20 cellular contexts compared by ENCODE assay signal in genomic region chr7:2169923-2170575, GRCh38.
DNase-seq lines count a peak whose midpoint lies in the region; ATAC-seq, FAIRE-seq and TF ChIP-seq lines count a peak whose summit lies in the region.
"Had no signal": no experiment of that assay in that cellular context is flagged by ENCODE, and none has a peak within 500 bp of the region (broad histone marks: within the 10 kb centered on the region; RNA-seq: fewer than 3 reads in every experiment).

No MANE protein-coding gene starts in this region.

- peak overlapping the region; percentile 12 for H3K27ac Mint-ChIP-seq in Caco-2 (ENCODE audit: unreplicated experiment)
- H3K27ac Mint-ChIP-seq in WTC11: peak overlapping the region; percentile 94
- H3K27ac Mint-ChIP-seq in mesothelial cell of epicardium: peak overlapping the region; percentile 7
- H3K27ac Mint-ChIP-seq: activated T-cell treated with anti-CD3 and anti-CD28 coated beads, Interleukin-2, amount 50 U/mL, for 24 hours; IgD-negative memory B cell had no signal

- CTCF ChIA-PET in Caco-2 (lab: Charles Lee) (no interaction called here), WTC11 (lab: Charles Lee) (interaction anchor here (0.7 kb wide), 1 partner anchor 25 kb away, joined by 4 read pairs; no protein-coding TSS in a partner anchor)

- H3K4me1 ChIP-seq in Caco-2 (peaks cover 16% of the 10 kb centered on the region), kidney (ENCODE audit: control insufficient read depth in 1 of 2, insufficient read depth in 1 of 2, low read depth in 1 of 2, low read length in 2 of 2) (peaks cover 3 to 10% of the 10 kb centered on the region in 2 donors), left lung (peaks cover 7 to 21% of the 10 kb centered on the region in 2 donors)
- H3K4me1 ChIP-seq: HAP-1 had no signal

- no peak for FAIRE-seq in kidney (lab: Jason Lieb, UNC)
- FAIRE-seq: GM12891 had no signal

- no peak overlapping the region for H3K4me3 Mint-ChIP-seq in Caco-2 (ENCODE audit: unreplicated experiment)
- no peak overlapping the region for H3K4me3 Mint-ChIP-seq in WTC11
- no peak overlapping the region for H3K4me3 Mint-ChIP-seq in mesothelial cell of epicardium
- H3K4me3 Mint-ChIP-seq: activated T-cell treated with anti-CD3 and anti-CD28 coated beads, Interleukin-2, amount 50 U/mL, for 24 hours; CD14-positive monocyte; IgD-negative memory B cell had no signal

- H3K9me3 Mint-ChIP-seq in Caco-2 (ENCODE audit: unreplicated experiment) (no peaks in the 10 kb centered on the region), WTC11 (no peaks in the 10 kb centered on the region), mesothelial cell of epicardium (no peaks in the 10 kb centered on the region)
- H3K9me3 Mint-ChIP-seq: activated T-cell treated with anti-CD3 and anti-CD28 coated beads, Interleukin-2, amount 50 U/mL, for 24 hours; IgD-negative memory B cell had no signal

- DNase-seq in Caco-2 (no peak), GM10266 (ENCODE audit: extremely low spot score) (peak; percentile 12), WTC11 (ENCODE audit: low spot score) (no peak), mesothelial cell of epicardium (ENCODE audit: low spot score in 2 of 2, unreplicated experiment in 2 of 2) (no peak), kidney (no peak), left lung (no peak)
- no peak for DNase-seq in stimulated activated CD4-positive, alpha-beta T cell treated with anti-CD3 and anti-CD28 coated beads, Interleukin-4, amount 100 ng/mL, for 4 hours
- DNase-seq: activated CD4-positive, alpha-beta T cell treated with anti-CD3 and anti-CD28 coated beads for 4 hours; activated T-cell treated with anti-CD3 and anti-CD28 coated beads, Interleukin-2, amount 50 U/mL, for 24 hours; kidney glomerular epithelial cell; NCI-H1105 treated with DMSO at 0.1 percent for 48 hours; NCI-H524 treated with DMSO at 0.1 percent for 48 hours; RPMI8226 had no signal

- H3K36me3 Mint-ChIP-seq in Caco-2 (ENCODE audit: insufficient read depth, unreplicated experiment) (peaks cover 14% of the 10 kb centered on the region), WTC11 (peaks cover 20% of the 10 kb centered on the region), mesothelial cell of epicardium (peaks cover 10% of the 10 kb centered on the region)

- H3K27ac ChIP-seq in kidney (ENCODE audit: low read depth in 2 of 2, low read length in 2 of 2) (peak overlapping the region in 1 of 2 donors; percentile 66), left lung (no peak overlapping the region)
- H3K27ac ChIP-seq: coronary artery, esophagus muscularis mucosa had no signal

- no peaks in the 10 kb centered on the region for H3K27me3 ChIP-seq in Caco-2 (replicated peaks; ENCODE audit: control insufficient read depth, insufficient read depth, low read length)
- no peaks in the 10 kb centered on the region for H3K27me3 ChIP-seq in left lung
- H3K27me3 ChIP-seq: esophagus muscularis mucosa had no signal

- POLR2A ChIA-PET in Caco-2 (lab: Charles Lee) (no interaction called here), WTC11 (lab: Charles Lee) (no interaction called here)

- no peak overlapping the region for H3K4me3 ChIP-seq in Caco-2 (ENCODE audit: low read depth, low read length)
- no peak overlapping the region for H3K4me3 ChIP-seq in kidney (ENCODE audit: low read length in 2 of 2)
- H3K4me3 ChIP-seq in left lung: no peak overlapping the region
- H3K4me3 ChIP-seq: coronary artery, esophagus muscularis mucosa, HAP-1 had no signal

- no peaks in the 10 kb centered on the region for H3K27me3 Mint-ChIP-seq in Caco-2 (ENCODE audit: insufficient read depth, unreplicated experiment)
- no peaks in the 10 kb centered on the region; the same call in 1 of the 2 replicates for H3K27me3 Mint-ChIP-seq in WTC11 (ENCODE audit: low read depth)
- H3K27me3 Mint-ChIP-seq in mesothelial cell of epicardium (ENCODE audit: low read depth): no peaks in the 10 kb centered on the region
- H3K27me3 Mint-ChIP-seq: activated T-cell treated with anti-CD3 and anti-CD28 coated beads, Interleukin-2, amount 50 U/mL, for 24 hours; IgD-negative memory B cell had no signal

- H3K9me3 ChIP-seq in Caco-2: no peaks in the 10 kb centered on the region
- no peaks in the 10 kb centered on the region for H3K9me3 ChIP-seq in kidney (ENCODE audit: control insufficient read depth in 1 of 2, low read length in 2 of 2)
- H3K9me3 ChIP-seq in left lung: no peaks in the 10 kb centered on the region
- H3K9me3 ChIP-seq: esophagus muscularis mucosa, HAP-1 had no signal

- intact Hi-C loops in Caco-2 (cut with micrococcal nuclease; ENCODE audit: unreplicated experiment) (no loop called here), kidney (cut with DNase I) (no loop called here), left lung (cut with DNase I) (no loop called here)

- peaks cover 18% of the 10 kb centered on the region for H3K4me1 Mint-ChIP-seq in Caco-2 (ENCODE audit: low read depth, unreplicated experiment)
- peaks cover 7% of the 10 kb centered on the region for H3K4me1 Mint-ChIP-seq in WTC11
- peaks cover 42% of the 10 kb centered on the region for H3K4me1 Mint-ChIP-seq in mesothelial cell of epicardium
- H3K4me1 Mint-ChIP-seq: CD14-positive monocyte had no signal

- BruUV-seq in Caco-2 (replicated peaks; lab: Mats Ljungman, UMichigan): no TSS peak

- no peak overlapping the region for H3K9ac ChIP-seq in kidney (ENCODE audit: low read length in 2 of 2)

- no peak for TF ChIP-seq CTCF in Caco-2 (IDR thresholded peaks at IDR 0.05; ENCODE audit: insufficient read depth in 1 of 2, low read depth in 1 of 2, low read length in 1 of 2, severe bottlenecking in 1 of 2, unreplicated experiment in 1 of 2)
- TF ChIP-seq CTCF in GM10266 (IDR thresholded peaks at IDR 0.05; ENCODE audit: control insufficient read depth, insufficient read depth, low read depth, missing control alignments): no peak
- TF ChIP-seq CTCF in WTC11 (IDR thresholded peaks at IDR 0.05): no peak
- no peak for TF ChIP-seq CTCF in mesothelial cell of epicardium (IDR thresholded peaks at IDR 0.05; ENCODE audit: unreplicated experiment)
- no peak for TF ChIP-seq CTCF in kidney (IDR thresholded peaks at IDR 0.05; ENCODE audit: borderline replicate concordance, extremely low read depth, insufficient read depth)
- no peak for TF ChIP-seq CTCF in left lung (IDR thresholded peaks at IDR 0.05)

- ATAC-seq in WTC11 (no peak), HG03039 (IDR thresholded peaks at IDR 0.05; ENCODE audit: unreplicated experiment) (no peak), left lung (no peak)

- H3K36me3 ChIP-seq in Caco-2 (ENCODE audit: control insufficient read depth, insufficient read depth, low read length) (peaks cover 2% of the 10 kb centered on the region; the same call in 1 of the 2 replicates), kidney (ENCODE audit: control insufficient read depth in 1 of 2, insufficient read depth in 2 of 2, low read length in 2 of 2) (no peaks in the 10 kb centered on the region), left lung (peaks cover 0 to 22% of the 10 kb centered on the region in 2 donors)

TF ChIP-seq in WTC11, 78 proteins besides CTCF, POLR2A, EP300 and RAD21:
- TF ChIP-seq E2F1 (CRISPR knock-in tag; IDR thresholded peaks at IDR 0.05) (no peak), NFATC4 (CRISPR knock-in tag; IDR thresholded peaks at IDR 0.05) (no peak), CDX4 (CRISPR knock-in tag; IDR thresholded peaks at IDR 0.05; ENCODE audit: borderline replicate concordance) (no peak)
- TF ChIP-seq, protein P1, sequence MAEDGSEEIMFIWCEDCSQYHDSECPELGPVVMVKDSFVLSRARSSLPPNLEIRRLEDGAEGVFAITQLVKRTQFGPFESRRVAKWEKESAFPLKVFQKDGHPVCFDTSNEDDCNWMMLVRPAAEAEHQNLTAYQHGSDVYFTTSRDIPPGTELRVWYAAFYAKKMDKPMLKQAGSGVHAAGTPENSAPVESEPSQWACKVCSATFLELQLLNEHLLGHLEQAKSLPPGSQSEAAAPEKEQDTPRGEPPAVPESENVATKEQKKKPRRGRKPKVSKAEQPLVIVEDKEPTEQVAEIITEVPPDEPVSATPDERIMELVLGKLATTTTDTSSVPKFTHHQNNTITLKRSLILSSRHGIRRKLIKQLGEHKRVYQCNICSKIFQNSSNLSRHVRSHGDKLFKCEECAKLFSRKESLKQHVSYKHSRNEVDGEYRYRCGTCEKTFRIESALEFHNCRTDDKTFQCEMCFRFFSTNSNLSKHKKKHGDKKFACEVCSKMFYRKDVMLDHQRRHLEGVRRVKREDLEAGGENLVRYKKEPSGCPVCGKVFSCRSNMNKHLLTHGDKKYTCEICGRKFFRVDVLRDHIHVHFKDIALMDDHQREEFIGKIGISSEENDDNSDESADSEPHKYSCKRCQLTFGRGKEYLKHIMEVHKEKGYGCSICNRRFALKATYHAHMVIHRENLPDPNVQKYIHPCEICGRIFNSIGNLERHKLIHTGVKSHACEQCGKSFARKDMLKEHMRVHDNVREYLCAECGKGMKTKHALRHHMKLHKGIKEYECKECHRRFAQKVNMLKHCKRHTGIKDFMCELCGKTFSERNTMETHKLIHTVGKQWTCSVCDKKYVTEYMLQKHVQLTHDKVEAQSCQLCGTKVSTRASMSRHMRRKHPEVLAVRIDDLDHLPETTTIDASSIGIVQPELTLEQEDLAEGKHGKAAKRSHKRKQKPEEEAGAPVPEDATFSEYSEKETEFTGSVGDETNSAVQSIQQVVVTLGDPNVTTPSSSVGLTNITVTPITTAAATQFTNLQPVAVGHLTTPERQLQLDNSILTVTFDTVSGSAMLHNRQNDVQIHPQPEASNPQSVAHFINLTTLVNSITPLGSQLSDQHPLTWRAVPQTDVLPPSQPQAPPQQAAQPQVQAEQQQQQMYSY (CRISPR knock-in tag; IDR thresholded peaks at IDR 0.05): no peak
TF ChIP-seq in WTC11: peak in this region for 0.

Comparison
In these comparisons a context has a peak if more than half of its experiments do, and no peak if none do; other contexts are left out.
1. H3K27ac Mint-ChIP-seq: peak in every context shown above with its lines; median percentile 94 in WTC11; 12 in Caco-2; 7 in mesothelial cell of epicardium.